Comparison of ENCODE assay signal across 1 cellular context in genomic region chr12:19915392-19916192, GRCh38.
TF ChIP-seq lines count a peak whose summit lies in the region.

No MANE protein-coding gene starts in this region.

TF ChIP-seq in GM12878, 131 proteins besides CTCF, POLR2A, EP300 and RAD21 (continued from another document):
- TF ChIP-seq RELB (IDR thresholded peaks at IDR 0.05; ENCODE audit: low read depth) = peak; percentile 76
